ENCODE assay signal across 20 cellular contexts in genomic region chr6:16060039-16060438, GRCh38.
DNase-seq lines count a peak whose midpoint lies in the region; ATAC-seq and TF ChIP-seq lines count a peak whose summit lies in the region.
"Had no signal": no experiment of that assay in that cellular context is flagged by ENCODE, and none has a peak within 500 bp of the region (broad histone marks: within the 10 kb centered on the region; RNA-seq: fewer than 3 reads in every experiment).

No MANE protein-coding gene starts in this region.

- H2AFZ ChIP-seq in Loucy (ENCODE audit: low read length) (peak overlapping the region; percentile 82), PC-3 (ENCODE audit: low read length) (peak overlapping the region; percentile 51; the same call in 1 of the 2 replicates)
- H2AFZ ChIP-seq: parathyroid adenoma had no signal

- no peaks in the 10 kb centered on the region for H3K36me3 ChIP-seq in Loucy (ENCODE audit: insufficient read depth, low read length)
- no peaks in the 10 kb centered on the region for H3K36me3 ChIP-seq in PC-3 (ENCODE audit: low read depth, low read length)
- H3K36me3 ChIP-seq: HAP-1, Peyer's patch, uterus had no signal

- no peaks in the 10 kb centered on the region for H3K9me3 Mint-ChIP-seq in nephron
- H3K9me3 Mint-ChIP-seq: activated CD4-positive, alpha-beta T cell treated with anti-CD3 and anti-CD28 coated beads, Interleukin-2, amount 10 ng/mL, durations not matched to agents 24 days and 14 days; activated naive CD4-positive, alpha-beta T cell treated with anti-CD3 and anti-CD28 coated beads, Interleukin-2, amount 50 U/mL, for 24 hours; central memory CD8-positive, alpha-beta T cell; natural killer cell treated with Interleukin-12 subunit alpha and Interleukin-12 subunit beta and Interleukin-15 and Interleukin-18, amount 100 ng/mL, for 72 hours had no signal

- intact Hi-C loops in PC-3 (cut with micrococcal nuclease): no loop called here

- ATAC-seq in PC-3 (no peak), GM21515 (IDR thresholded peaks at IDR 0.05; ENCODE audit: unreplicated experiment) (no peak)
- ATAC-seq: left colon; natural killer cell treated with Interleukin-12 subunit alpha and Interleukin-12 subunit beta and Interleukin-15 and Interleukin-18, amount 100 ng/mL, for 72 hours had no signal

- no peaks in the 10 kb centered on the region for H3K27me3 ChIP-seq in Loucy (ENCODE audit: insufficient read depth, low read length, poor library complexity, severe bottlenecking)
- peaks cover 9% of the 10 kb centered on the region; the same call in 1 of the 2 replicates for H3K27me3 ChIP-seq in PC-3 (ENCODE audit: low read length)
- H3K27me3 ChIP-seq: Peyer's patch, uterus had no signal

- DNase-seq in NCI-H2171 treated with DMSO at 0.1 percent for 48 hours (lab: John Stamatoyannopoulos, UW) (peak; percentile 41), NCI-H2171 (lab: John Stamatoyannopoulos, UW) (no peak), PC-3 (no peak), retina (no peak), NCI-H2107 treated with DMSO at 0.1 percent for 48 hours (lab: John Stamatoyannopoulos, UW; ENCODE audit: unreplicated experiment) (no peak)
- DNase-seq: activated CD4-positive, alpha-beta T cell treated with anti-CD3 and anti-CD28 coated beads, Interleukin-2, amount 10 ng/mL, durations not matched to agents 24 days and 14 days; GDM1; head of caudate nucleus; left colon; NCI-H1930; Peyer's patch; uterus had no signal

- TF ChIP-seq CTCF in Loucy (conservative IDR thresholded peaks at IDR 0.05; ENCODE audit: low read length) (no peak), PC-3 (conservative IDR thresholded peaks at IDR 0.05; ENCODE audit: low read depth, low read length) (no peak), nephron (IDR thresholded peaks at IDR 0.05; ENCODE audit: unreplicated experiment in 3 of 3) (no peak)

- H4K20me1 ChIP-seq in Loucy (ENCODE audit: insufficient read depth, low read length, poor library complexity, severe bottlenecking) (no peaks in the 10 kb centered on the region), PC-3 (ENCODE audit: low read length) (no peaks in the 10 kb centered on the region)

- no peaks in the 10 kb centered on the region for H3K36me3 Mint-ChIP-seq in nephron (ENCODE audit: low read depth)
- H3K36me3 Mint-ChIP-seq: natural killer cell treated with Interleukin-12 subunit alpha and Interleukin-12 subunit beta and Interleukin-15 and Interleukin-18, amount 100 ng/mL, for 72 hours had no signal

- peak overlapping the region; percentile 41 to 76 (median 64) for H3K27ac Mint-ChIP-seq in nephron
- H3K27ac Mint-ChIP-seq: activated CD4-positive, alpha-beta T cell treated with anti-CD3 and anti-CD28 coated beads, Interleukin-2, amount 10 ng/mL, durations not matched to agents 24 days and 14 days; activated naive CD4-positive, alpha-beta T cell treated with anti-CD3 and anti-CD28 coated beads, Interleukin-2, amount 50 U/mL, for 24 hours; natural killer cell treated with Interleukin-12 subunit alpha and Interleukin-12 subunit beta and Interleukin-15 and Interleukin-18, amount 100 ng/mL, for 72 hours had no signal

- H3K9me3 ChIP-seq in Loucy (ENCODE audit: insufficient read depth, low read depth, low read length): no peaks in the 10 kb centered on the region
- no peaks in the 10 kb centered on the region for H3K9me3 ChIP-seq in PC-3 (ENCODE audit: low read length)
- H3K9me3 ChIP-seq: HAP-1, Peyer's patch, uterus had no signal

- BruUV-seq in PC-3 (replicated peaks; lab: Mats Ljungman, UMichigan): no TSS peak

- no peak overlapping the region for H3K27ac ChIP-seq in PC-3 (ENCODE audit: low read length)
- H3K27ac ChIP-seq: parathyroid adenoma, Peyer's patch, uterus had no signal

- CTCF ChIA-PET in PC-3 (lab: Charles Lee): no interaction called here

- H3F3A ChIP-seq in Loucy (ENCODE audit: low read depth): no peaks in the 10 kb centered on the region
- H3F3A ChIP-seq in PC-3 (ENCODE audit: low read length, unreplicated experiment): no peaks in the 10 kb centered on the region

- H3K4me2 ChIP-seq in Loucy (ENCODE audit: low read depth, low read length, poor library complexity, severe bottlenecking) (peak overlapping the region; percentile 45), PC-3 (ENCODE audit: low read length) (peak overlapping the region; percentile 32; the same call in 1 of the 2 replicates)

- H3K4me1 ChIP-seq in Loucy (ENCODE audit: insufficient read depth, low read length, poor library complexity, severe bottlenecking) (peaks cover 14% of the 10 kb centered on the region), PC-3 (ENCODE audit: insufficient read depth, low read length) (no peaks in the 10 kb centered on the region)
- H3K4me1 ChIP-seq: parathyroid adenoma, Peyer's patch, uterus had no signal

- no peaks in the 10 kb centered on the region for H3K79me2 ChIP-seq in Loucy (ENCODE audit: insufficient read depth, low read length)
- no peaks in the 10 kb centered on the region for H3K79me2 ChIP-seq in PC-3 (ENCODE audit: low read length)
- H3K79me2 ChIP-seq: parathyroid adenoma had no signal

- H3K4me3 Mint-ChIP-seq in nephron: no peak overlapping the region
- H3K4me3 Mint-ChIP-seq: activated CD4-positive, alpha-beta T cell treated with anti-CD3 and anti-CD28 coated beads, Interleukin-2, amount 10 ng/mL, durations not matched to agents 24 days and 14 days; activated naive CD4-positive, alpha-beta T cell treated with anti-CD3 and anti-CD28 coated beads, Interleukin-2, amount 50 U/mL, for 24 hours; central memory CD8-positive, alpha-beta T cell; natural killer cell treated with Interleukin-12 subunit alpha and Interleukin-12 subunit beta and Interleukin-15 and Interleukin-18, amount 100 ng/mL, for 72 hours had no signal

- no peaks in the 10 kb centered on the region for H3K9me2 ChIP-seq in Loucy (replicated peaks; ENCODE audit: low read depth, low read length)
- no peaks in the 10 kb centered on the region for H3K9me2 ChIP-seq in PC-3 (replicated peaks; ENCODE audit: low read length)

- peak overlapping the region; percentile 17 for H3K4me3 ChIP-seq in Loucy (ENCODE audit: low read length, poor library complexity, severe bottlenecking)
- no peak overlapping the region for H3K4me3 ChIP-seq in PC-3 (ENCODE audit: low read length)
- H3K4me3 ChIP-seq: HAP-1, Peyer's patch, uterus had no signal

- POLR2A ChIA-PET in PC-3 (lab: Charles Lee; ENCODE audit: unreplicated experiment): no interaction called here

- H3K4me1 Mint-ChIP-seq in nephron: peaks cover 56% of the 10 kb centered on the region
- H3K4me1 Mint-ChIP-seq: activated CD4-positive, alpha-beta T cell treated with anti-CD3 and anti-CD28 coated beads, Interleukin-2, amount 10 ng/mL, durations not matched to agents 24 days and 14 days; activated naive CD4-positive, alpha-beta T cell treated with anti-CD3 and anti-CD28 coated beads, Interleukin-2, amount 50 U/mL, for 24 hours; central memory CD8-positive, alpha-beta T cell had no signal

- peaks cover 5% of the 10 kb centered on the region for H3K27me3 Mint-ChIP-seq in nephron (ENCODE audit: low read depth)
- H3K27me3 Mint-ChIP-seq: activated naive CD4-positive, alpha-beta T cell treated with anti-CD3 and anti-CD28 coated beads, Interleukin-2, amount 50 U/mL, for 24 hours; central memory CD8-positive, alpha-beta T cell had no signal

- H3K9ac ChIP-seq in Loucy (ENCODE audit: low read depth, low read length, poor library complexity, severe bottlenecking) (no peak overlapping the region), PC-3 (ENCODE audit: low read length) (no peak overlapping the region)
- H3K9ac ChIP-seq: parathyroid adenoma had no signal
